Comparison of ENCODE assay signal across 8 cellular contexts in genomic region chr15:39781967-39782292, GRCh38. TPM values are rescaled to one million over a fixed set of nuclear protein-coding genes. Genes with fewer than 3 reads are reported as not detected.
A peak's percentile ranks its signal among the peaks of the same experiment; 100 is the strongest.
DNase-seq lines count a peak whose midpoint lies in the region; ATAC-seq and TF ChIP-seq lines count a peak whose summit lies in the region.

No MANE protein-coding gene starts in this region.

- no peak for DNase-seq in activated CD4-positive, alpha-beta T cell treated with anti-CD3 and anti-CD28 coated beads, Interleukin-2, amount 10 ng/mL, durations not matched to agents 7 days and 5 days
- no peak for DNase-seq in activated CD4-positive, alpha-beta T cell treated with anti-CD3 and anti-CD28 coated beads, Interleukin-2, amount 50 U/mL, for 48 hours
- DNase-seq in activated CD8-positive, alpha-beta T cell treated with anti-CD3 and anti-CD28 coated beads, Interleukin-2, amount 10 ng/mL, durations not matched to agents 7 days and 5 days: no peak
- DNase-seq in substantia nigra (lab: John Stamatoyannopoulos, UW): no peak
- no peak for DNase-seq in thyroid gland
- no peak for DNase-seq in cerebellum (ENCODE audit: low spot score)

- H3K27me3 Mint-ChIP-seq in activated CD4-positive, alpha-beta T cell treated with anti-CD3 and anti-CD28 coated beads, Interleukin-2, amount 10 ng/mL, durations not matched to agents 7 days and 5 days: peaks cover 12% of the 10 kb centered on the region
- H3K27me3 Mint-ChIP-seq in activated CD8-positive, alpha-beta T cell treated with anti-CD3 and anti-CD28 coated beads, Interleukin-2, amount 10 ng/mL, durations not matched to agents 7 days and 5 days (ENCODE audit: low read depth): peaks cover 7% of the 10 kb centered on the region

- H3K9me3 ChIP-seq in iPS-18c (ENCODE audit: control insufficient read depth, insufficient read depth, low read length) (no peaks in the 10 kb centered on the region), thyroid gland (no peaks in the 10 kb centered on the region)

- intact Hi-C loops in thyroid gland (cut with DNase I): no loop called here

- peaks cover 4% of the 10 kb centered on the region for H3K9me3 Mint-ChIP-seq in activated CD4-positive, alpha-beta T cell treated with anti-CD3 and anti-CD28 coated beads, Interleukin-2, amount 10 ng/mL, durations not matched to agents 7 days and 5 days
- H3K9me3 Mint-ChIP-seq in activated CD8-positive, alpha-beta T cell treated with anti-CD3 and anti-CD28 coated beads, Interleukin-2, amount 10 ng/mL, durations not matched to agents 7 days and 5 days (ENCODE audit: insufficient read depth): no peaks in the 10 kb centered on the region

- TF ChIP-seq POLR2A in thyroid gland (IDR thresholded peaks at IDR 0.05): no peak

- 76% methylated on average over 2 of the region's 2 CpGs for WGBS in thyroid gland, 2 donors

- H3K4me3 ChIP-seq in iPS-18c (ENCODE audit: insufficient read depth, low read depth, low read length): peak overlapping the region; percentile 91; the same call in 1 of the 2 replicates
- H3K4me3 ChIP-seq in thyroid gland (replicated peaks in 1 of 3): peak overlapping the region in 1 of 3 donors; percentile 50

- H3K4me3 Mint-ChIP-seq in activated CD4-positive, alpha-beta T cell treated with anti-CD3 and anti-CD28 coated beads, Interleukin-2, amount 10 ng/mL, durations not matched to agents 7 days and 5 days: peak overlapping the region; percentile 94
- H3K4me3 Mint-ChIP-seq in activated CD8-positive, alpha-beta T cell treated with anti-CD3 and anti-CD28 coated beads, Interleukin-2, amount 10 ng/mL, durations not matched to agents 7 days and 5 days: peak overlapping the region; percentile 85

- peaks cover 10% of the 10 kb centered on the region in 2 donors for H3K4me1 ChIP-seq in thyroid gland

- TF ChIP-seq CTCF in thyroid gland (IDR thresholded peaks at IDR 0.05): no peak

- peaks cover 51% of the 10 kb centered on the region for H3K4me1 Mint-ChIP-seq in activated CD4-positive, alpha-beta T cell treated with anti-CD3 and anti-CD28 coated beads, Interleukin-2, amount 10 ng/mL, durations not matched to agents 7 days and 5 days
- H3K4me1 Mint-ChIP-seq in activated CD8-positive, alpha-beta T cell treated with anti-CD3 and anti-CD28 coated beads, Interleukin-2, amount 10 ng/mL, durations not matched to agents 7 days and 5 days (ENCODE audit: low read depth): peaks cover 53% of the 10 kb centered on the region

- CTCF ChIA-PET in activated CD4-positive, alpha-beta T cell treated with anti-CD3 and anti-CD28 coated beads, Interleukin-2, amount 10 ng/mL, durations not matched to agents 7 days and 5 days (lab: Charles Lee): interaction anchor here (1.0 to 2.0 kb wide), 4 partner anchors 21 to 493 kb away, joined by 3 to 6 read pairs (median 4); no protein-coding TSS in a partner anchor
- CTCF ChIA-PET in activated CD8-positive, alpha-beta T cell treated with anti-CD3 and anti-CD28 coated beads, Interleukin-2, amount 10 ng/mL, durations not matched to agents 7 days and 5 days (lab: Charles Lee): interaction anchor here (0.7 to 2.0 kb wide), 10 partner anchors 9 to 493 kb away, joined by 3 to 9 read pairs (median 4); partner anchors contain the start of gene SRP14

- H3K36me3 ChIP-seq in thyroid gland: no peaks in the 10 kb centered on the region

- H3K27ac ChIP-seq in substantia nigra (ENCODE audit: low read depth, low read length, poor library complexity, severe bottlenecking) (peak overlapping the region; percentile 19), thyroid gland (no peak overlapping the region)

- POLR2A ChIA-PET in activated CD4-positive, alpha-beta T cell treated with anti-CD3 and anti-CD28 coated beads, Interleukin-2, amount 10 ng/mL, durations not matched to agents 7 days and 5 days (lab: Charles Lee): no interaction called here
- POLR2A ChIA-PET in activated CD8-positive, alpha-beta T cell treated with anti-CD3 and anti-CD28 coated beads, Interleukin-2, amount 10 ng/mL, durations not matched to agents 7 days and 5 days (lab: Charles Lee): interaction anchor here (0.6 kb wide), 1 partner anchor 40 kb away, joined by 3 read pairs; no protein-coding TSS in a partner anchor

- H3K36me3 Mint-ChIP-seq in activated CD4-positive, alpha-beta T cell treated with anti-CD3 and anti-CD28 coated beads, Interleukin-2, amount 10 ng/mL, durations not matched to agents 7 days and 5 days (ENCODE audit: low read depth): peaks cover 6% of the 10 kb centered on the region
- H3K36me3 Mint-ChIP-seq in activated CD8-positive, alpha-beta T cell treated with anti-CD3 and anti-CD28 coated beads, Interleukin-2, amount 10 ng/mL, durations not matched to agents 7 days and 5 days (ENCODE audit: low read depth): peaks cover 11% of the 10 kb centered on the region

- ATAC-seq in activated CD8-positive, alpha-beta T cell treated with anti-CD3 and anti-CD28 coated beads, Interleukin-2, amount 10 ng/mL, durations not matched to agents 7 days and 5 days: no peak
- no peak for ATAC-seq in HG03108 (IDR thresholded peaks at IDR 0.05; ENCODE audit: unreplicated experiment)

- no peaks in the 10 kb centered on the region for H3K27me3 ChIP-seq in thyroid gland

- H3K27ac Mint-ChIP-seq in activated CD4-positive, alpha-beta T cell treated with anti-CD3 and anti-CD28 coated beads, Interleukin-2, amount 10 ng/mL, durations not matched to agents 7 days and 5 days: peak overlapping the region; percentile 85
- H3K27ac Mint-ChIP-seq in activated CD8-positive, alpha-beta T cell treated with anti-CD3 and anti-CD28 coated beads, Interleukin-2, amount 10 ng/mL, durations not matched to agents 7 days and 5 days: peak overlapping the region; percentile 73

RNA-seq across cellular contexts. Expression of gene FSIP1, which starts 0.7 kb away (rescaled TPM):
- under 1 TPM; 0.30 to 0.48 TPM for total RNA-seq in activated CD4-positive, alpha-beta T cell treated with anti-CD3 and anti-CD28 coated beads, Interleukin-2, amount 10 ng/mL, durations not matched to agents 7 days and 5 days
- total RNA-seq in activated CD8-positive, alpha-beta T cell treated with anti-CD3 and anti-CD28 coated beads, Interleukin-2, amount 10 ng/mL, durations not matched to agents 7 days and 5 days: 1 to 10 TPM in 1 of 2 experiments, under 1 TPM in 1; 0.73 to 1.0 TPM
- total RNA-seq in thyroid gland (1 to 10 TPM in 3 of 4 donors, under 1 TPM in 1; 0.94 to 2.5 (median 1.5) TPM), cerebellum (6.1 TPM)
